ENCODE assay signal across 10 cellular contexts in the genomic region with DNA sequence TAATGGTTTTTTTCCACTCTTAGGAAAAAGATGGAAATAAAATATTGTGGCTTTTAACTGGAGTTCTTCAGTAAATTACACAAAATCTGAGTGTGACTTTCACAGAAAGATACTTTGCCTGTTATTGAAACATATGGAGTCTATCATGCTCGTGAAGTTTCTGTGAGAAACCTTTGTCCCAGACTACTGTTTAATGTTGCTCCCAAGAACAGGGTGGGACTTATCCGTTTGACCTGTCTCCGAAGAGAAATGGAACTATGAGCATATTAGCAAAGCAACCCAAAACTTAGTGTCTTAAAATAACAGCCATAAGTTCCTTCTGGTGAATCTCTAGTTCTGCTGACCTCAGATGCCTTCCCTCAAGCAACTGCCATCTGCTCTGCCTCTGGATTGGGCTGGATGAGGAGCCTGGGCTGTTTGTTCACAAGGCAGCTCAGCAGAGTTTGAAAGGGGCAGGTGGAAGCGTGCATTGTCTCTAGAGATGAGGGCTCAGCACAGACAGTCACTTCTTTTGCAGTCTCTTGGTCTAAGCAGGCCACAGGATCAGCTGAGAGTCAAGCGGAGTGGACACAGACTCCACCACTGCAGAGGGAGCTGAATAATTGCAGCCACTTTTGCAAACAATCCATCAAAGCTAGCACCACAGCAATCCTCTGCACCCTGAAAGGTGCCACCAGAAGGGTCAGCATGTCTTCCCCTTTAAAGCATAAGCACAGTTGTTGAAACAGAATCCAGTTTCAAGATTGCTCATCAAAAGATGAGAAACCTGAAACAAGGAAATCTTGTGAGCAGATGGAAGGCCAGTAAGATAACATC. TPM values are rescaled to one million over a fixed set of nuclear protein-coding genes. Genes with fewer than 3 reads are reported as not detected.
DNase-seq lines count a peak whose midpoint lies in the region; ATAC-seq and TF ChIP-seq lines count a peak whose summit lies in the region.
"Had no signal": no experiment of that assay in that cellular context is flagged by ENCODE, and none has a peak within 500 bp of the region (broad histone marks: within the 10 kb centered on the region; RNA-seq: fewer than 3 reads in every experiment).

No MANE protein-coding gene starts in this region.

- POLR2A ChIA-PET in OCI-LY7 (lab: Charles Lee): interaction anchor here (0.5 to 1.1 kb wide), 2 partner anchors 9 to 51 kb away, joined by 3 to 5 read pairs; no protein-coding TSS in a partner anchor
- POLR2A ChIA-PET in PC-3 (lab: Charles Lee; ENCODE audit: unreplicated experiment): no interaction called here

- H3K27ac ChIP-seq in OCI-LY7 (ENCODE audit: low read depth, low read length, poor library complexity, severe bottlenecking) (no peak overlapping the region), PC-3 (ENCODE audit: low read length) (no peak overlapping the region)

- H3K27me3 ChIP-seq in PC-3 (ENCODE audit: low read length): no peaks in the 10 kb centered on the region

- H3K36me3 Mint-ChIP-seq in osteocyte (ENCODE audit: unreplicated experiment): no peaks in the 10 kb centered on the region

- no peak overlapping the region for H3K27ac Mint-ChIP-seq in osteocyte (ENCODE audit: unreplicated experiment)

- no peaks in the 10 kb centered on the region for H3K9me3 Mint-ChIP-seq in osteocyte (ENCODE audit: unreplicated experiment)

- peak overlapping the region; percentile 27; the same call in 1 of the 2 replicates for H2AFZ ChIP-seq in OCI-LY7 (ENCODE audit: low read length)
- H2AFZ ChIP-seq in PC-3 (ENCODE audit: low read length): no peak overlapping the region

- H3K36me3 ChIP-seq in OCI-LY7 (ENCODE audit: insufficient read depth, low read length) (no peaks in the 10 kb centered on the region), PC-3 (ENCODE audit: low read depth, low read length) (no peaks in the 10 kb centered on the region)

- H3F3A ChIP-seq in PC-3 (ENCODE audit: low read length, unreplicated experiment): no peaks in the 10 kb centered on the region

- H4K20me1 ChIP-seq in OCI-LY7 (ENCODE audit: insufficient read depth, low read length) (no peaks in the 10 kb centered on the region), PC-3 (ENCODE audit: low read length) (no peaks in the 10 kb centered on the region)

- H3K9me3 ChIP-seq in OCI-LY7 (ENCODE audit: low read length) (no peaks in the 10 kb centered on the region), PC-3 (ENCODE audit: low read length) (no peaks in the 10 kb centered on the region)

- peak; percentile 31 for DNase-seq in GDM1 (lab: John Stamatoyannopoulos, UW)
- no peak for DNase-seq in OCI-LY7 (ENCODE audit: low spot score)
- DNase-seq in osteocyte (ENCODE audit: extremely low spot score, unreplicated experiment): no peak
- no peak for DNase-seq in PC-3
- DNase-seq in NCI-H1417 treated with DMSO at 0.1 percent for 48 hours (lab: John Stamatoyannopoulos, UW): no peak
- DNase-seq in hepatic stellate cell (ENCODE audit: low spot score): no peak
- DNase-seq: right cardiac atrium had no signal

- BruUV-seq in OCI-LY7 (replicated peaks; lab: Mats Ljungman, UMichigan): no TSS peak
- BruUV-seq in PC-3 (replicated peaks; lab: Mats Ljungman, UMichigan): no TSS peak

- H3K4me3 Mint-ChIP-seq in osteocyte (ENCODE audit: unreplicated experiment): no peak overlapping the region

- ATAC-seq in GM19463 (IDR thresholded peaks at IDR 0.05; ENCODE audit: unreplicated experiment): peak; percentile 60
- peak; percentile 49 for ATAC-seq in HG03196 (IDR thresholded peaks at IDR 0.05; ENCODE audit: unreplicated experiment)
- no peak for ATAC-seq in PC-3
- ATAC-seq: Panc1, right cardiac atrium had no signal

- H3K4me1 Mint-ChIP-seq in osteocyte (ENCODE audit: unreplicated experiment): peaks cover 4% of the 10 kb centered on the region

- no peak overlapping the region for H3K4me3 ChIP-seq in OCI-LY7 (ENCODE audit: low read depth, low read length, poor library complexity, severe bottlenecking)
- H3K4me3 ChIP-seq in PC-3 (ENCODE audit: low read length): no peak overlapping the region

- TF ChIP-seq CTCF in OCI-LY7 (conservative IDR thresholded peaks at IDR 0.05; ENCODE audit: low read length): no peak
- no peak for TF ChIP-seq CTCF in osteocyte (IDR thresholded peaks at IDR 0.05)
- TF ChIP-seq CTCF in PC-3 (conservative IDR thresholded peaks at IDR 0.05; ENCODE audit: low read depth, low read length): no peak

- H3K9ac ChIP-seq in PC-3 (ENCODE audit: low read length): no peak overlapping the region

- CTCF ChIA-PET in OCI-LY7 (lab: Charles Lee; ENCODE audit: unreplicated experiment) (no interaction called here), PC-3 (lab: Charles Lee) (no interaction called here)

- peaks cover 5% of the 10 kb centered on the region for H3K4me1 ChIP-seq in OCI-LY7 (ENCODE audit: insufficient read depth, low read length, poor library complexity, severe bottlenecking)
- no peaks in the 10 kb centered on the region for H3K4me1 ChIP-seq in PC-3 (ENCODE audit: insufficient read depth, low read length)

- H3K79me2 ChIP-seq in OCI-LY7 (ENCODE audit: insufficient read depth, low read depth, low read length) (no peaks in the 10 kb centered on the region), PC-3 (ENCODE audit: low read length) (no peaks in the 10 kb centered on the region)

- no peak overlapping the region for H3K4me2 ChIP-seq in OCI-LY7 (ENCODE audit: low read length)
- no peak overlapping the region for H3K4me2 ChIP-seq in PC-3 (ENCODE audit: low read length)

- H3K9me2 ChIP-seq in OCI-LY7 (ENCODE audit: insufficient read depth, low read length) (no peaks in the 10 kb centered on the region), PC-3 (replicated peaks; ENCODE audit: low read length) (no peaks in the 10 kb centered on the region)

- H3K27me3 Mint-ChIP-seq in osteocyte (ENCODE audit: unreplicated experiment): no peaks in the 10 kb centered on the region

- intact Hi-C loops in OCI-LY7 (cut with micrococcal nuclease; ENCODE audit: unreplicated experiment) (no loop called here), PC-3 (cut with micrococcal nuclease) (no loop called here)

RNA-seq across cellular contexts. Expression of gene MYB, which starts 52.8 kb away (rescaled TPM):
- 42.9 and 45.1 TPM in 2 replicates for total RNA-seq in OCI-LY7 (2014; rRNA removed; shearing (Covaris generic))
- total RNA-seq in OCI-LY7 (2022) (20.1 and 26.1 TPM in 2 replicates), osteocyte (0.83 and 0.86 TPM in 2 replicates), PC-3 (2014; rRNA removed) (1.4 and 4.4 TPM in 2 replicates)
